ENCODE assay signal across 1 cellular context in the genomic region with DNA sequence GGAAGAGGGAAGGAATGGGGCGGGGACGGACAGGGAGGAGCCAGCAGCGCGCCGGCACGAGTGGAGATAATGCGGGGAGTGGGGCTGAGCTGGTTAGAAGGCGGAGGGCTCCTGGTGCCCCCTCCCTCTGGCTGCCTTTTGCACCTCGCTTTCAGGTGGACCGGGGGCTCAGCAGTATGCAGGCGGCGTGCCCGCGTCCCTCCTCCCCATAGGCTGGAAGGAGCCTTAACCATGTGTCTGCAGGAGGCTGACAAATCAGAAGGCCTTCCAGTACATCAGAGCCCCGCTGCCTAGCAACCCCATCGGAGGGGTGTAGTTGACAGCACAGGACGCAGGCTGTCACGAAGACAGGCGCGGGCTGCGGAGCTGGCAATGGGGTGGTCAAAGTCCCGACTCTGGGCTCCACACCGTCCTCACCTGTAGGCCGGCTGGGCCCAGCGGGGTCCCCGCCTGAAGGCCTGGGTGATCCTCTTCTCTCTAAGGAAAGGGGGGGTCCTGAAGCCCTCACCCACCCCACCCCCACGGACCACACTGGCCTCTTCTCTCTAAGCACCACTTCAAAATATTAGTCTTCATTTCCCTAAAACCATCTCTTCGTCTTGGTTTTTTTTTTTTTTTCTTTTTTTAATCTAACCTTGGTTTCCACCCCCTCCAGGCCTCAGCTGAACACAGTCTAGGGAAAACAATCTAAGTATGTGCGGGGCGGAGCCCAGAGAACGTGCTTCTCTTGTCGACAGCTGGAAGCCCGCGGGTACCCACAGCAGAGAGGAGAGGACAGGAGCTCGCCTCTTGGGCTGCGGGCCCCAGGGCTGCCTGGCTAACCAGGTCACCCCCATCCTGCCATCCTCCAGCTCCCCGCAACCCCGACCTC.
TF ChIP-seq lines count a peak whose summit lies in the region.

No MANE protein-coding gene starts in this region.

TF ChIP-seq in SK-N-SH treated with all-trans-retinoic acid at 6 μM for 48 hours, 23 proteins besides CTCF, POLR2A, EP300 and RAD21 (continued from another document):
- TF ChIP-seq, protein P1, sequence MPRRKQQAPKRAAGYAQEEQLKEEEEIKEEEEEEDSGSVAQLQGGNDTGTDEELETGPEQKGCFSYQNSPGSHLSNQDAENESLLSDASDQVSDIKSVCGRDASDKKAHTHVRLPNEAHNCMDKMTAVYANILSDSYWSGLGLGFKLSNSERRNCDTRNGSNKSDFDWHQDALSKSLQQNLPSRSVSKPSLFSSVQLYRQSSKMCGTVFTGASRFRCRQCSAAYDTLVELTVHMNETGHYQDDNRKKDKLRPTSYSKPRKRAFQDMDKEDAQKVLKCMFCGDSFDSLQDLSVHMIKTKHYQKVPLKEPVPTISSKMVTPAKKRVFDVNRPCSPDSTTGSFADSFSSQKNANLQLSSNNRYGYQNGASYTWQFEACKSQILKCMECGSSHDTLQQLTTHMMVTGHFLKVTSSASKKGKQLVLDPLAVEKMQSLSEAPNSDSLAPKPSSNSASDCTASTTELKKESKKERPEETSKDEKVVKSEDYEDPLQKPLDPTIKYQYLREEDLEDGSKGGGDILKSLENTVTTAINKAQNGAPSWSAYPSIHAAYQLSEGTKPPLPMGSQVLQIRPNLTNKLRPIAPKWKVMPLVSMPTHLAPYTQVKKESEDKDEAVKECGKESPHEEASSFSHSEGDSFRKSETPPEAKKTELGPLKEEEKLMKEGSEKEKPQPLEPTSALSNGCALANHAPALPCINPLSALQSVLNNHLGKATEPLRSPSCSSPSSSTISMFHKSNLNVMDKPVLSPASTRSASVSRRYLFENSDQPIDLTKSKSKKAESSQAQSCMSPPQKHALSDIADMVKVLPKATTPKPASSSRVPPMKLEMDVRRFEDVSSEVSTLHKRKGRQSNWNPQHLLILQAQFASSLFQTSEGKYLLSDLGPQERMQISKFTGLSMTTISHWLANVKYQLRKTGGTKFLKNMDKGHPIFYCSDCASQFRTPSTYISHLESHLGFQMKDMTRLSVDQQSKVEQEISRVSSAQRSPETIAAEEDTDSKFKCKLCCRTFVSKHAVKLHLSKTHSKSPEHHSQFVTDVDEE (CRISPR knock-in tag; IDR thresholded peaks at IDR 0.05), result no peak
TF ChIP-seq in SK-N-SH treated with all-trans-retinoic acid at 6 μM for 48 hours: peak in this region for 0.
